In genomic region chr3:36954452-36955134, GRCh38 we compare ENCODE assay signal across 20 cellular contexts. TPM values are rescaled to one million over a fixed set of nuclear protein-coding genes. Genes with fewer than 3 reads are reported as not detected.
DNase-seq lines count a peak whose midpoint lies in the region; ATAC-seq and TF ChIP-seq lines count a peak whose summit lies in the region.
"Had no signal": no experiment of that assay in that cellular context is flagged by ENCODE, and none has a peak within 500 bp of the region (broad histone marks: within the 10 kb centered on the region; RNA-seq: fewer than 3 reads in every experiment).

No MANE protein-coding gene starts in this region.

- DNase-seq in HUDEP-2 (lab: John Stamatoyannopoulos, UW; ENCODE audit: unreplicated experiment in 76 of 76), result peak in 39 of 76 experiments; percentile 3 to 78 (median 47)
- DNase-seq in RKO (ENCODE audit: low spot score), result peak; percentile 21
- DNase-seq in erythroblast (lab: John Stamatoyannopoulos, UW), result peak; percentile 87 to 90
- no peak for DNase-seq in omental fat pad (ENCODE audit: low spot score)
- DNase-seq in SJCRH30, result no peak
- DNase-seq in stimulated activated CD4-positive, alpha-beta T cell treated with anti-CD3 and anti-CD28 coated beads, Interleukin-15, amount 100 ng/mL, for 24 hours, result no peak
- DNase-seq: AML-193; Caco-2; CD4-positive, CD25-positive, alpha-beta regulatory T cell; DMS153; HFFc6; Karpas-422; MM.1S; NCI-H1092 treated with DMSO at 0.1 percent for 48 hours; NCI-H187; NCI-H526 treated with DMSO at 0.1 percent for 48 hours had no signal

- no peak overlapping the region for H3K27ac ChIP-seq in SJCRH30

- no peaks in the 10 kb centered on the region for H3K9me3 ChIP-seq in SJCRH30 (replicated peaks)

- peak; percentile 46 for ATAC-seq in omental fat pad (ENCODE audit: low FRiP score)
- ATAC-seq in HG02852 (IDR thresholded peaks at IDR 0.05; ENCODE audit: unreplicated experiment), result no peak
- ATAC-seq: Panc1, Right ventricle myocardium inferior, SK-N-SH treated with all-trans-retinoic acid at 6 μM for 48 hours had no signal

- H3K27me3 ChIP-seq in SJCRH30, result no peaks in the 10 kb centered on the region

- TF ChIP-seq CTCF in omental fat pad (IDR thresholded peaks at IDR 0.05), result no peak

- no peaks in the 10 kb centered on the region for H3K4me1 ChIP-seq in SJCRH30

- H3K4me3 ChIP-seq in SJCRH30, result no peak overlapping the region

- no peaks in the 10 kb centered on the region for H3K36me3 ChIP-seq in SJCRH30

- TF ChIP-seq POLR2A in erythroblast (IDR thresholded peaks at IDR 0.05; ENCODE audit: low read length), result peak; percentile 18

RNA-seq across cellular contexts. Expression of gene TRANK1, which starts 9.7 kb away (rescaled TPM):
- total RNA-seq in omental fat pad, result 10 to 100 TPM in 3 of 4 donors, 1 to 10 TPM in 1; 9.4 to 31.5 (median 14.6) TPM
- total RNA-seq in SJCRH30 (2014; rRNA removed; shearing (Covaris generic)), result under 0.01 and 0.12 TPM in 2 replicates

RNA-seq across cellular contexts. Expression of gene EPM2AIP1, which starts 38.3 kb away (rescaled TPM):
- total RNA-seq in omental fat pad, result 10 to 100 TPM in 2 of 4 donors, 1 to 10 TPM in 2; 9.6 to 14.3 (median 10.1) TPM
- total RNA-seq in SJCRH30 (2014; rRNA removed; shearing (Covaris generic)), result 13.4 and 15.2 TPM in 2 replicates

RNA-seq across cellular contexts. Expression of gene MLH1, which starts 38.7 kb away (rescaled TPM):
- 10 to 100 TPM; 23.2 to 30.3 (median 28.6) TPM for total RNA-seq in omental fat pad
- 37.1 and 40.7 TPM in 2 replicates for total RNA-seq in SJCRH30 (2014; rRNA removed; shearing (Covaris generic))

Comparison
In these comparisons a context has a peak if more than half of its experiments do, and no peak if none do; other contexts are left out.
1. DNase-seq: peak in HUDEP-2 (39 of 76), RKO (single experiment) and erythroblast (2 of 2); none in omental fat pad (single experiment), SJCRH30 (0 of 2) and stimulated activated CD4-positive, alpha-beta T cell treated with anti-CD3 and anti-CD28 coated beads, Interleukin-15, amount 100 ng/mL, for 24 hours (single experiment).